Comparison of ENCODE assay signal across 12 cellular contexts in genomic region chr16:2036200-2036966, GRCh38. TPM values are rescaled to one million over a fixed set of nuclear protein-coding genes. Genes with fewer than 3 reads are reported as not detected.
A peak's percentile ranks its signal among the peaks of the same experiment; 100 is the strongest.
DNase-seq lines count a peak whose midpoint lies in the region; ATAC-seq, FAIRE-seq and TF ChIP-seq lines count a peak whose summit lies in the region.
"Had no signal": no experiment of that assay in that cellular context is flagged by ENCODE, and none has a peak within 500 bp of the region (broad histone marks: within the 10 kb centered on the region; RNA-seq: fewer than 3 reads in every experiment).

No MANE protein-coding gene starts in this region.

- no peak overlapping the region for H2AFZ ChIP-seq in HepG2 (ENCODE audit: low read length)

- in situ Hi-C loops in HepG2 (cut with HindIII; ENCODE audit: extremely low pct_ligation_motif_present, low pct_unique_long_range_greater_than_20kb) = no loop called here

- no peaks in the 10 kb centered on the region for H4K20me1 ChIP-seq in HepG2 (ENCODE audit: insufficient read depth, low read length)

- no peaks in the 10 kb centered on the region for H3K9me3 ChIP-seq in HepG2 (ENCODE audit: low read length)

- H3K9me3 Mint-ChIP-seq in stimulated activated naive CD8-positive, alpha-beta T cell treated with anti-CD3 and anti-CD28 coated beads, Interleukin-15, amount 100 ng/mL, for 72 hours = no peaks in the 10 kb centered on the region
- H3K9me3 Mint-ChIP-seq: CD8-positive, alpha-beta T cell; neural crest cell had no signal

- H3K9ac ChIP-seq in HepG2 (ENCODE audit: insufficient read depth, low read depth, low read length) = peak overlapping the region; percentile 75

- no peak overlapping the region for H3K4me3 Mint-ChIP-seq in stimulated activated naive CD8-positive, alpha-beta T cell treated with anti-CD3 and anti-CD28 coated beads, Interleukin-15, amount 100 ng/mL, for 72 hours
- H3K4me3 Mint-ChIP-seq: CD8-positive, alpha-beta T cell; neural crest cell had no signal

- no peaks in the 10 kb centered on the region for H3K27me3 Mint-ChIP-seq in stimulated activated naive CD8-positive, alpha-beta T cell treated with anti-CD3 and anti-CD28 coated beads, Interleukin-15, amount 100 ng/mL, for 72 hours

- H3K27ac Mint-ChIP-seq in stimulated activated naive CD8-positive, alpha-beta T cell treated with anti-CD3 and anti-CD28 coated beads, Interleukin-15, amount 100 ng/mL, for 72 hours = no peak overlapping the region
- H3K27ac Mint-ChIP-seq: CD8-positive, alpha-beta T cell had no signal

- FAIRE-seq in HepG2 (lab: Jason Lieb, UNC) = no peak

- intact Hi-C loops in HepG2 (cut with micrococcal nuclease; ENCODE audit: unreplicated experiment) = no loop called here
- intact Hi-C loops in left colon (cut with DNase I, micrococcal nuclease) = no loop called here

- ATAC-seq in HepG2 (no peak), GM21576 (IDR thresholded peaks at IDR 0.05; ENCODE audit: unreplicated experiment) (no peak), left colon (no peak)
- ATAC-seq in stimulated activated naive CD8-positive, alpha-beta T cell treated with anti-CD3 and anti-CD28 coated beads, Interleukin-15, amount 100 ng/mL, for 72 hours = no peak
- ATAC-seq: CD8-positive, alpha-beta T cell had no signal

- no peak for TF ChIP-seq RAD21 in HepG2 (CRISPR knock-in tag; IDR thresholded peaks at IDR 0.05)

- H3K27ac ChIP-seq in angular gyrus (ENCODE audit: low read depth, low read length) (peak overlapping the region; percentile 42), HepG2 (ENCODE audit: extremely low read length, insufficient read depth, low read length) (peak overlapping the region; percentile 90), skin epidermis (peak overlapping the region in 20 of 21 experiments; percentile 37 to 91 (median 68))

- 0 out of 4 replicates have a peak, but pooled peaks of 1 of the 2 experiments have one; percentile 14 for TF ChIP-seq POLR2A in HepG2 (IDR thresholded peaks at IDR 0.05; ENCODE audit: insufficient read depth in 1 of 2, low read depth in 2 of 2, low read length in 2 of 2)

- TF ChIP-seq EP300 in HepG2 (IDR thresholded peaks at IDR 0.05; ENCODE audit: low read depth in 2 of 2, low read length in 2 of 2) = no peak
- TF ChIP-seq EP300 in HepG2 (CRISPR knock-in tag; IDR thresholded peaks at IDR 0.05; ENCODE audit: borderline replicate concordance) = no peak

- BruUV-seq in HepG2 (replicated peaks; lab: Mats Ljungman, UMichigan) = no TSS peak

- POLR2A ChIA-PET in HepG2 (lab: Yijun Ruan, JAX) = interaction anchor here (0.6 to 4.6 kb wide), 20 partner anchors 9 to 216 kb away, joined by 3 to 67 read pairs (median 5); partner anchors contain the start of genes ECI1, NHERF2, NTHL1 and PKD1

- no peaks in the 10 kb centered on the region for H3K27me3 ChIP-seq in HepG2 (ENCODE audit: control insufficient read depth in 1 of 2, insufficient read depth in 2 of 2, low read length in 2 of 2)

- TF ChIP-seq CTCF in AG10803 (conservative IDR thresholded peaks at IDR 0.05; ENCODE audit: low read length) (no peak), HepG2 (CRISPR knock-in tag; IDR thresholded peaks at IDR 0.05) (no peak)

- 76% methylated on average over 18 of the region's 47 CpGs for WGBS in HepG2 (ENCODE audit: low lambda C conversion rate)

- DNase-seq in AG10803 (ENCODE audit: low read depth) = no peak
- no peak for DNase-seq in HepG2 (ENCODE audit: low spot score)
- DNase-seq in NCI-H510A (lab: John Stamatoyannopoulos, UW) = no peak
- no peak for DNase-seq in left colon
- DNase-seq in stimulated activated naive CD8-positive, alpha-beta T cell treated with anti-CD3 and anti-CD28 coated beads, Interleukin-15, amount 100 ng/mL, for 72 hours = no peak
- DNase-seq: activated CD4-positive, alpha-beta T cell treated with anti-CD3 and anti-CD28 coated beads, Interleukin-2, amount 50 U/mL, for 1 hour; activated naive CD4-positive, alpha-beta T cell had no signal

- H3K79me2 ChIP-seq in HepG2 (ENCODE audit: insufficient read depth, low read length) = no peaks in the 10 kb centered on the region

- H3K36me3 ChIP-seq in HepG2 (replicated peaks in 1 of 2; ENCODE audit: control insufficient read depth in 1 of 2, insufficient read depth in 2 of 2, low read length in 2 of 2) = peaks cover 3 to 6% of the 10 kb centered on the region in 2 experiments; a peak in 4 of 5 replicates

- H3K4me3 ChIP-seq in AG10803 (ENCODE audit: low read length) (peak overlapping the region; percentile 36), HepG2 (replicated peaks in 1 of 3; ENCODE audit: insufficient read depth in 1 of 3, low read depth in 2 of 3, low read length in 3 of 3) (peak overlapping the region; percentile 36 to 70 (median 46); a peak in 5 of 6 replicates), skin epidermis (peak overlapping the region in 1 of 7 experiments; percentile 6)

- no peaks in the 10 kb centered on the region for H3K4me1 Mint-ChIP-seq in stimulated activated naive CD8-positive, alpha-beta T cell treated with anti-CD3 and anti-CD28 coated beads, Interleukin-15, amount 100 ng/mL, for 72 hours

- peak overlapping the region; percentile 87 for H3K4me2 ChIP-seq in HepG2 (ENCODE audit: low read depth, low read length)

- H3K4me1 ChIP-seq in HepG2 (ENCODE audit: insufficient read depth, low read length) = peaks cover 98% of the 10 kb centered on the region

- CTCF ChIA-PET in HepG2 (lab: Yijun Ruan, JAX; ENCODE audit: low intra/inter-chr PET ratio, low total read pairs) = no interaction called here

RNA-seq across cellular contexts. Expression of gene NHERF2, which starts 9.7 kb away (rescaled TPM):
- total RNA-seq in HepG2 (2016; rRNA removed; fragmentation: Illumina TruSeq; extraction: Trizol) = 15.8 and 23.7 TPM in 2 replicates
- total RNA-seq in HepG2 (2016; cell fraction: cytosol; rRNA removed; fragmentation: Illumina TruSeq; extraction: Trizol; ENCODE audit: low read depth) = 17.2 and 21.7 TPM in 2 replicates
- total RNA-seq in HepG2 (2016; cell fraction: insoluble cytoplasmic fraction; rRNA removed; fragmentation: Illumina TruSeq; extraction: Trizol) = 14.8 and 26.0 TPM in 2 replicates
- total RNA-seq in HepG2 (2016; cell fraction: membrane; rRNA removed; fragmentation: Illumina TruSeq; extraction: Trizol) = 42.5 and 44.6 TPM in 2 replicates
- 14.4 and 15.0 TPM in 2 replicates for total RNA-seq in HepG2 (2016; cell fraction: nucleus; rRNA removed; fragmentation: Illumina TruSeq; extraction: Trizol)
- 39.3 and 47.2 TPM in 2 replicates for polyA plus RNA-seq in HepG2 (2011; rRNA removed)
- polyA plus RNA-seq in HepG2 (2011; cell fraction: cytosol; rRNA removed) = 28.8 and 54.4 TPM in 2 replicates
- polyA plus RNA-seq in HepG2 (2011; cell fraction: nucleus; rRNA removed) = 94.7 and 105 TPM in 2 replicates
- 25.8 and 38.7 TPM in 2 replicates for polyA plus RNA-seq in HepG2 (2012)
- 54.0 and 63.1 TPM in 2 replicates for polyA plus RNA-seq in HepG2 (2016; cell fraction: cytosol; fragmentation: Illumina TruSeq; extraction: Trizol; ENCODE audit: low read depth)
- 37.8 and 52.2 TPM in 2 replicates for polyA plus RNA-seq in HepG2 (2016; cell fraction: insoluble cytoplasmic fraction; fragmentation: Illumina TruSeq; extraction: Trizol; ENCODE audit: low read depth)
- polyA plus RNA-seq in HepG2 (2016; cell fraction: membrane; fragmentation: Illumina TruSeq; extraction: Trizol; ENCODE audit: low read depth) = 72.6 and 84.9 TPM in 2 replicates
- polyA plus RNA-seq in HepG2 (2016; cell fraction: nucleus; fragmentation: Illumina TruSeq; extraction: Trizol; ENCODE audit: insufficient read depth, low read depth) = 53.4 and 59.6 TPM in 2 replicates
- 6.8 and 36.4 TPM in 2 replicates for polyA minus RNA-seq in HepG2 (2011; rRNA and poly(A)+ RNA removed; ENCODE audit: low replicate concordance)
- 24.4 and 28.2 TPM in 2 replicates for polyA minus RNA-seq in HepG2 (2011; cell fraction: cytosol; rRNA and poly(A)+ RNA removed)
- 13.3 and 13.8 TPM in 2 replicates for polyA minus RNA-seq in HepG2 (2011; cell fraction: nucleus; rRNA and poly(A)+ RNA removed)
- 10 to 100 TPM; 69.3 to 73.7 TPM for total RNA-seq in left colon

RNA-seq across cellular contexts. Expression of gene NTHL1, which starts 11.3 kb away (rescaled TPM):
- total RNA-seq in HepG2 (2016; rRNA removed; fragmentation: Illumina TruSeq; extraction: Trizol) (64.8 and 64.9 TPM in 2 replicates), left colon (10 to 100 TPM; 27.3 to 29.5 TPM)
- total RNA-seq in HepG2 (2016; cell fraction: cytosol; rRNA removed; fragmentation: Illumina TruSeq; extraction: Trizol; ENCODE audit: low read depth) = 24.9 and 26.2 TPM in 2 replicates
- 69.4 and 70.6 TPM in 2 replicates for total RNA-seq in HepG2 (2016; cell fraction: insoluble cytoplasmic fraction; rRNA removed; fragmentation: Illumina TruSeq; extraction: Trizol)
- total RNA-seq in HepG2 (2016; cell fraction: membrane; rRNA removed; fragmentation: Illumina TruSeq; extraction: Trizol) = 25.2 and 29.9 TPM in 2 replicates
- total RNA-seq in HepG2 (2016; cell fraction: nucleus; rRNA removed; fragmentation: Illumina TruSeq; extraction: Trizol) = 22.8 and 26.0 TPM in 2 replicates
- polyA plus RNA-seq in HepG2 (2011; rRNA removed) = 47.5 and 55.6 TPM in 2 replicates
- 63.4 and 112 TPM in 2 replicates for polyA plus RNA-seq in HepG2 (2011; cell fraction: cytosol; rRNA removed)
- polyA plus RNA-seq in HepG2 (2011; cell fraction: nucleus; rRNA removed) = 61.1 and 66.7 TPM in 2 replicates
- 19.7 and 24.2 TPM in 2 replicates for polyA plus RNA-seq in HepG2 (2012)
- polyA plus RNA-seq in HepG2 (2016; cell fraction: cytosol; fragmentation: Illumina TruSeq; extraction: Trizol; ENCODE audit: low read depth) = 12.4 and 13.2 TPM in 2 replicates
- 43.0 and 46.2 TPM in 2 replicates for polyA plus RNA-seq in HepG2 (2016; cell fraction: insoluble cytoplasmic fraction; fragmentation: Illumina TruSeq; extraction: Trizol; ENCODE audit: low read depth)
- polyA plus RNA-seq in HepG2 (2016; cell fraction: membrane; fragmentation: Illumina TruSeq; extraction: Trizol; ENCODE audit: low read depth) = 15.6 and 17.1 TPM in 2 replicates
- 42.8 and 44.9 TPM in 2 replicates for polyA plus RNA-seq in HepG2 (2016; cell fraction: nucleus; fragmentation: Illumina TruSeq; extraction: Trizol; ENCODE audit: insufficient read depth, low read depth)
- polyA minus RNA-seq in HepG2 (2011; rRNA and poly(A)+ RNA removed; ENCODE audit: low replicate concordance) = 25.8 and 50.8 TPM in 2 replicates
- 24.2 and 32.7 TPM in 2 replicates for polyA minus RNA-seq in HepG2 (2011; cell fraction: cytosol; rRNA and poly(A)+ RNA removed)
- 9.3 and 11.6 TPM in 2 replicates for polyA minus RNA-seq in HepG2 (2011; cell fraction: nucleus; rRNA and poly(A)+ RNA removed)

RNA-seq across cellular contexts. Expression of gene TSC2, which starts 11.4 kb away (rescaled TPM):
- total RNA-seq in HepG2 (2016; rRNA removed; fragmentation: Illumina TruSeq; extraction: Trizol) (10.3 and 19.6 TPM in 2 replicates), left colon (100 to 1,000 TPM; 115 to 118 TPM)
- 13.6 and 17.2 TPM in 2 replicates for total RNA-seq in HepG2 (2016; cell fraction: cytosol; rRNA removed; fragmentation: Illumina TruSeq; extraction: Trizol; ENCODE audit: low read depth)
- 7.7 and 19.6 TPM in 2 replicates for total RNA-seq in HepG2 (2016; cell fraction: insoluble cytoplasmic fraction; rRNA removed; fragmentation: Illumina TruSeq; extraction: Trizol)
- 13.2 and 13.3 TPM in 2 replicates for total RNA-seq in HepG2 (2016; cell fraction: membrane; rRNA removed; fragmentation: Illumina TruSeq; extraction: Trizol)
- total RNA-seq in HepG2 (2016; cell fraction: nucleus; rRNA removed; fragmentation: Illumina TruSeq; extraction: Trizol) = 21.2 and 34.7 TPM in 2 replicates
- polyA plus RNA-seq in HepG2 (2011; rRNA removed) = 40.4 and 44.6 TPM in 2 replicates
- polyA plus RNA-seq in HepG2 (2011; cell fraction: cytosol; rRNA removed) = 13.0 and 19.7 TPM in 2 replicates
- 352 and 473 TPM in 2 replicates for polyA plus RNA-seq in HepG2 (2011; cell fraction: nucleus; rRNA removed)
- 50.1 and 57.0 TPM in 2 replicates for polyA plus RNA-seq in HepG2 (2012)
- 2.9 and 4.1 TPM in 2 replicates for polyA plus RNA-seq in HepG2 (2016; cell fraction: cytosol; fragmentation: Illumina TruSeq; extraction: Trizol; ENCODE audit: low read depth)
- polyA plus RNA-seq in HepG2 (2016; cell fraction: insoluble cytoplasmic fraction; fragmentation: Illumina TruSeq; extraction: Trizol; ENCODE audit: low read depth) = 13.2 and 17.7 TPM in 2 replicates
- 5.4 and 5.7 TPM in 2 replicates for polyA plus RNA-seq in HepG2 (2016; cell fraction: membrane; fragmentation: Illumina TruSeq; extraction: Trizol; ENCODE audit: low read depth)
- 82.5 and 84.9 TPM in 2 replicates for polyA plus RNA-seq in HepG2 (2016; cell fraction: nucleus; fragmentation: Illumina TruSeq; extraction: Trizol; ENCODE audit: insufficient read depth, low read depth)
- polyA minus RNA-seq in HepG2 (2011; rRNA and poly(A)+ RNA removed; ENCODE audit: low replicate concordance) = 69.9 and 84.9 TPM in 2 replicates
- 25.5 and 36.2 TPM in 2 replicates for polyA minus RNA-seq in HepG2 (2011; cell fraction: cytosol; rRNA and poly(A)+ RNA removed)
- 59.4 and 61.0 TPM in 2 replicates for polyA minus RNA-seq in HepG2 (2011; cell fraction: nucleus; rRNA and poly(A)+ RNA removed)

RNA-seq across cellular contexts. Expression of gene NPW, which starts 16.8 kb away (rescaled TPM):
- 0.97 TPM in 1 of 2 replicates, not detected in the other for total RNA-seq in HepG2 (2016; rRNA removed; fragmentation: Illumina TruSeq; extraction: Trizol)
- 1.1 and 2.6 TPM in 2 replicates for total RNA-seq in HepG2 (2016; cell fraction: cytosol; rRNA removed; fragmentation: Illumina TruSeq; extraction: Trizol; ENCODE audit: low read depth)
- 0.87 TPM in 1 of 2 replicates, not detected in the other for total RNA-seq in HepG2 (2016; cell fraction: insoluble cytoplasmic fraction; rRNA removed; fragmentation: Illumina TruSeq; extraction: Trizol)
- 0.71 and 0.79 TPM in 2 replicates for total RNA-seq in HepG2 (2016; cell fraction: membrane; rRNA removed; fragmentation: Illumina TruSeq; extraction: Trizol)
- total RNA-seq in HepG2 (2016; cell fraction: nucleus; rRNA removed; fragmentation: Illumina TruSeq; extraction: Trizol) = not detected in 2 replicates
- 0.24 and 0.25 TPM in 2 replicates for polyA plus RNA-seq in HepG2 (2011; rRNA removed)
- 0.50 and 0.85 TPM in 2 replicates for polyA plus RNA-seq in HepG2 (2011; cell fraction: cytosol; rRNA removed)
- polyA plus RNA-seq in HepG2 (2011; cell fraction: nucleus; rRNA removed) = 1.1 and 1.2 TPM in 2 replicates
- polyA plus RNA-seq in HepG2 (2012) = 0.82 and 1.4 TPM in 2 replicates
- 0.87 and 1.2 TPM in 2 replicates for polyA plus RNA-seq in HepG2 (2016; cell fraction: cytosol; fragmentation: Illumina TruSeq; extraction: Trizol; ENCODE audit: low read depth)
- 0.61 and 0.63 TPM in 2 replicates for polyA plus RNA-seq in HepG2 (2016; cell fraction: insoluble cytoplasmic fraction; fragmentation: Illumina TruSeq; extraction: Trizol; ENCODE audit: low read depth)
- 0.42 and 0.81 TPM in 2 replicates for polyA plus RNA-seq in HepG2 (2016; cell fraction: membrane; fragmentation: Illumina TruSeq; extraction: Trizol; ENCODE audit: low read depth)
- 0.85 and 2.0 TPM in 2 replicates for polyA plus RNA-seq in HepG2 (2016; cell fraction: nucleus; fragmentation: Illumina TruSeq; extraction: Trizol; ENCODE audit: insufficient read depth, low read depth)
- polyA minus RNA-seq in HepG2 (2011; rRNA and poly(A)+ RNA removed; ENCODE audit: low replicate concordance) = 0.21 TPM in 1 of 2 replicates, not detected in the other
- 3.4 TPM in 1 of 2 replicates, not detected in the other for polyA minus RNA-seq in HepG2 (2011; cell fraction: cytosol; rRNA and poly(A)+ RNA removed)
- polyA minus RNA-seq in HepG2 (2011; cell fraction: nucleus; rRNA and poly(A)+ RNA removed) = 0.50 TPM in 1 of 2 replicates, not detected in the other
- 1 to 10 TPM; 1.9 to 2.5 TPM for total RNA-seq in left colon
- total RNA-seq: CD8-positive, alpha-beta T cell had no signal

RNA-seq across cellular contexts. Expression of gene ZNF598, which starts 26.8 kb away (rescaled TPM):
- total RNA-seq in HepG2 (2016; rRNA removed; fragmentation: Illumina TruSeq; extraction: Trizol) = 9.5 and 13.5 TPM in 2 replicates
- 7.8 and 8.6 TPM in 2 replicates for total RNA-seq in HepG2 (2016; cell fraction: cytosol; rRNA removed; fragmentation: Illumina TruSeq; extraction: Trizol; ENCODE audit: low read depth)
- 6.1 and 14.0 TPM in 2 replicates for total RNA-seq in HepG2 (2016; cell fraction: insoluble cytoplasmic fraction; rRNA removed; fragmentation: Illumina TruSeq; extraction: Trizol)
- total RNA-seq in HepG2 (2016; cell fraction: membrane; rRNA removed; fragmentation: Illumina TruSeq; extraction: Trizol) = 8.0 and 9.4 TPM in 2 replicates
- 15.2 and 16.0 TPM in 2 replicates for total RNA-seq in HepG2 (2016; cell fraction: nucleus; rRNA removed; fragmentation: Illumina TruSeq; extraction: Trizol)
- polyA plus RNA-seq in HepG2 (2011; rRNA removed) = 14.2 and 17.6 TPM in 2 replicates
- polyA plus RNA-seq in HepG2 (2011; cell fraction: cytosol; rRNA removed) = 10.9 and 19.8 TPM in 2 replicates
- polyA plus RNA-seq in HepG2 (2011; cell fraction: nucleus; rRNA removed) = 80.6 and 103 TPM in 2 replicates
- 6.9 and 11.3 TPM in 2 replicates for polyA plus RNA-seq in HepG2 (2012)
- polyA plus RNA-seq in HepG2 (2016; cell fraction: cytosol; fragmentation: Illumina TruSeq; extraction: Trizol; ENCODE audit: low read depth) = 4.2 and 5.0 TPM in 2 replicates
- 14.5 and 15.5 TPM in 2 replicates for polyA plus RNA-seq in HepG2 (2016; cell fraction: insoluble cytoplasmic fraction; fragmentation: Illumina TruSeq; extraction: Trizol; ENCODE audit: low read depth)
- polyA plus RNA-seq in HepG2 (2016; cell fraction: membrane; fragmentation: Illumina TruSeq; extraction: Trizol; ENCODE audit: low read depth) = 8.5 and 11.6 TPM in 2 replicates
- 58.7 and 59.3 TPM in 2 replicates for polyA plus RNA-seq in HepG2 (2016; cell fraction: nucleus; fragmentation: Illumina TruSeq; extraction: Trizol; ENCODE audit: insufficient read depth, low read depth)
- polyA minus RNA-seq in HepG2 (2011; rRNA and poly(A)+ RNA removed; ENCODE audit: low replicate concordance) = 25.2 and 28.9 TPM in 2 replicates
- 12.5 and 18.7 TPM in 2 replicates for polyA minus RNA-seq in HepG2 (2011; cell fraction: cytosol; rRNA and poly(A)+ RNA removed)
- 12.6 and 18.4 TPM in 2 replicates for polyA minus RNA-seq in HepG2 (2011; cell fraction: nucleus; rRNA and poly(A)+ RNA removed)
- 10 to 100 TPM; 45.8 to 52.8 TPM for total RNA-seq in left colon
